In genomic region chr2:37460866-37461229, GRCh38 we compare ENCODE assay signal across 16 cellular contexts.
A peak's percentile ranks its signal among the peaks of the same experiment; 100 is the strongest.
DNase-seq lines count a peak whose midpoint lies in the region; ATAC-seq and TF ChIP-seq lines count a peak whose summit lies in the region.
"Had no signal": no experiment of that assay in that cellular context is flagged by ENCODE, and none has a peak within 500 bp of the region (broad histone marks: within the 10 kb centered on the region; RNA-seq: fewer than 3 reads in every experiment).

No MANE protein-coding gene starts in this region.

- H4K91ac ChIP-seq in trophoblast cell (ENCODE audit: low read depth, low read length) = no peak overlapping the region

- H4K8ac ChIP-seq in trophoblast cell (ENCODE audit: low read depth, low read length) = no peak overlapping the region

- CTCF ChIA-PET in RWPE1 (lab: Yijun Ruan, JAX) = no interaction called here

- H3K23ac ChIP-seq in trophoblast cell (ENCODE audit: low read length) = no peak overlapping the region

- no peak overlapping the region for H3K14ac ChIP-seq in trophoblast cell (ENCODE audit: low read length)

- no peak overlapping the region for H3K4ac ChIP-seq in trophoblast cell (ENCODE audit: low read depth, low read length)

- H3K4me2 ChIP-seq in BLaER1 = peak overlapping the region; percentile 14; the same call in 1 of the 2 replicates
- H3K4me2 ChIP-seq in trophoblast cell (ENCODE audit: low read length) = no peak overlapping the region

- 89 to 97% methylated on average over 2 of the region's 2 CpGs for WGBS in esophagus squamous epithelium, 2 donors
- WGBS in trophoblast cell (ENCODE audit: extremely low coverage, insufficient coverage, insufficient read length) = no CpG with 5 or more reads among the region's 2 CpGs

- no peaks in the 10 kb centered on the region for H3K79me2 ChIP-seq in trophoblast cell (ENCODE audit: control insufficient read depth, insufficient read depth, low read length, poor library complexity)

- H4K20me1 ChIP-seq in BLaER1 = no peaks in the 10 kb centered on the region

- H3K36me3 ChIP-seq in BLaER1 (no peaks in the 10 kb centered on the region), esophagus squamous epithelium (no peaks in the 10 kb centered on the region), trophoblast cell (ENCODE audit: control insufficient read depth in 1 of 2, insufficient read depth in 2 of 2, low read length in 2 of 2) (no peaks in the 10 kb centered on the region)

- no peak overlapping the region for H2BK120ac ChIP-seq in trophoblast cell (ENCODE audit: insufficient read depth, low read length, poor library complexity)

- DNase-seq in esophagus squamous epithelium (lab: John Stamatoyannopoulos, UW) = no peak
- DNase-seq in trophoblast cell = no peak
- DNase-seq in RWPE1 (ENCODE audit: low spot score) = no peak
- DNase-seq in SHP77 (lab: John Stamatoyannopoulos, UW) = no peak
- DNase-seq in posterior vena cava (ENCODE audit: low spot score) = no peak
- DNase-seq: activated CD4-positive, alpha-beta T cell treated with anti-CD3 and anti-CD28 coated beads for 1 hour; activated naive CD4-positive, alpha-beta T cell; Calu3; GF-D8; left colon; NCI-H1694 treated with DMSO at 0.1 percent for 48 hours; SIG-M5; stimulated activated naive CD8-positive, alpha-beta T cell treated with anti-CD3 and anti-CD28 coated beads, Interleukin-15, amount 100 ng/mL, for 72 hours had no signal

- no peak overlapping the region for H2BK12ac ChIP-seq in trophoblast cell (ENCODE audit: low read length)

- no peak overlapping the region for H2AK5ac ChIP-seq in trophoblast cell (ENCODE audit: low read length)

- no peaks in the 10 kb centered on the region for H3K79me1 ChIP-seq in trophoblast cell (ENCODE audit: low read length)

- intact Hi-C loops in esophagus squamous epithelium (cut with DNase I) (no loop called here), posterior vena cava (cut with DNase I) (no loop called here)

- no peak overlapping the region for H2AFZ ChIP-seq in trophoblast cell (ENCODE audit: insufficient read depth, low read length, poor library complexity)

- H4K12ac ChIP-seq in trophoblast cell (ENCODE audit: low read depth, low read length) = no peak overlapping the region

- H3K27ac ChIP-seq in BLaER1 = no peak overlapping the region
- peak overlapping the region in 3 of 4 donors; percentile 9 to 68 (median 37) for H3K27ac ChIP-seq in esophagus squamous epithelium
- H3K27ac ChIP-seq in trophoblast cell (ENCODE audit: low read depth, low read length) = peak overlapping the region; percentile 58
- H3K27ac ChIP-seq in RWPE1 = no peak overlapping the region

- peaks cover 12% of the 10 kb centered on the region; the same call in 1 of the 2 replicates for H3K9me3 ChIP-seq in BLaER1
- no peaks in the 10 kb centered on the region for H3K9me3 ChIP-seq in esophagus squamous epithelium
- H3K9me3 ChIP-seq in trophoblast cell (ENCODE audit: insufficient read depth, low read depth, low read length) = no peaks in the 10 kb centered on the region

- ATAC-seq in HG03442 (IDR thresholded peaks at IDR 0.05; ENCODE audit: unreplicated experiment) = no peak
- ATAC-seq: left colon; stimulated activated naive CD8-positive, alpha-beta T cell treated with anti-CD3 and anti-CD28 coated beads, Interleukin-15, amount 100 ng/mL, for 72 hours had no signal

- H3K4me3 ChIP-seq in BLaER1 = no peak overlapping the region
- H3K4me3 ChIP-seq in esophagus squamous epithelium = no peak overlapping the region
- no peak overlapping the region for H3K4me3 ChIP-seq in trophoblast cell (ENCODE audit: low read depth, low read length)

- no peak overlapping the region for H2BK5ac ChIP-seq in trophoblast cell (ENCODE audit: low read depth, low read length, poor library complexity)

- H3K4me1 ChIP-seq in BLaER1 (peaks cover 29% of the 10 kb centered on the region), esophagus squamous epithelium (peaks cover 0 to 26% (median 16%) of the 10 kb centered on the region in 3 donors), trophoblast cell (ENCODE audit: control insufficient read depth in 1 of 2, insufficient read depth in 2 of 2, low read length in 2 of 2) (peaks cover 3 to 8% of the 10 kb centered on the region in 2 experiments)

- no peak overlapping the region for H3K18ac ChIP-seq in trophoblast cell (ENCODE audit: low read length)

- no peak for TF ChIP-seq CTCF in esophagus squamous epithelium (IDR thresholded peaks at IDR 0.05)
- no peak for TF ChIP-seq CTCF in RWPE1 (conservative IDR thresholded peaks at IDR 0.05; ENCODE audit: low read depth)

- H3K9ac ChIP-seq in BLaER1 (no peak overlapping the region), trophoblast cell (ENCODE audit: low read length) (no peak overlapping the region)

- POLR2A ChIA-PET in RWPE1 (lab: Yijun Ruan, JAX; ENCODE audit: low non-redundant PET) = no interaction called here

- H3K27me3 ChIP-seq in BLaER1 = no peaks in the 10 kb centered on the region
- H3K27me3 ChIP-seq in esophagus squamous epithelium = peaks cover 0 to 89% (median 0%) of the 10 kb centered on the region in 4 donors
- no peaks in the 10 kb centered on the region for H3K27me3 ChIP-seq in trophoblast cell (ENCODE audit: insufficient read depth, low read length)

- TF ChIP-seq POLR2A in esophagus squamous epithelium (IDR thresholded peaks at IDR 0.05) = no peak

TF ChIP-seq in PFSK-1, 5 proteins besides CTCF, POLR2A, EP300 and RAD21:
- TF ChIP-seq TAF1 (IDR thresholded peaks at IDR 0.05; ENCODE audit: borderline replicate concordance, insufficient read depth, low read length) = peak; percentile 7; the same call in 1 of the 2 replicates
- no peak for TF ChIP-seq POLR2AphosphoS5 (IDR thresholded peaks at IDR 0.05; ENCODE audit: low read depth, low read length)

Comparison
In these comparisons a context has a peak if more than half of its experiments do, and no peak if none do; other contexts are left out.
1. H3K27ac ChIP-seq: peak in esophagus squamous epithelium (3 of 4) and trophoblast cell (single experiment); none in BLaER1 (single experiment) and RWPE1 (single experiment).